In the genomic region with DNA sequence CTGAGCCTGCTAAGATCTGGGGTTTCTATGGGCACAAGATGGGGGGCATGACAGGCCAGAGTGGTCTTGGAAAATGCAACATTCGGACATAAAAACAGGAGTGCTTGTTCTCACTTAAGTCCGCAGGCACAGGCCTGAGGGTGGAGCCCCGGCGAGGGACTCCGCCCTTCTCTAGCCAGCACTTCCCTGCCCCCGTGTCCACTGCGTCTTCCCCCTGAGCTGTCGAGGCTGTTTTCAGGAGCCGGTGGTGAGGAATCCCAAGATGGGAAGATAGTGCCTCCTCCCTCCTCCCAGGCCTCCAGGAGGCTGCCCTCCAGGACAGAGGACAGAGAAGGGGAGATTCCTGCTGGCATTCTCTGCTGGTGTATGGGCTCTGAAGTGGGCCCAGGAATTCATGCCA, we compare ENCODE assay signal across 22 cellular contexts.
"Had no signal": no experiment of that assay in that cellular context is flagged by ENCODE, and none has a peak within 500 bp of the region (broad histone marks: within the 10 kb centered on the region; RNA-seq: fewer than 3 reads in every experiment).

No MANE protein-coding gene starts in this region.

- H3K9me3 ChIP-seq: adrenal gland, body of pancreas had no signal

- H3K9me3 Mint-ChIP-seq: activated CD4-positive, alpha-beta memory T cell treated with anti-CD3 and anti-CD28 coated beads, Interleukin-2, amount 10 ng/mL, durations not matched to agents 7 days and 5 days; activated CD4-positive, alpha-beta T cell treated with anti-CD3 and anti-CD28 coated beads, Interleukin-2, amount 10 ng/mL, durations not matched to agents 7 days and 5 days; activated naive CD4-positive, alpha-beta T cell treated with anti-CD3 and anti-CD28 coated beads for 36 hours; activated naive CD4-positive, alpha-beta T cell treated with anti-CD3 and anti-CD28 coated beads, Interleukin-2, amount 50 U/mL, for 24 hours; activated naive CD8-positive, alpha-beta T cell treated with anti-CD3 and anti-CD28 coated beads for 36 hours; activated naive CD8-positive, alpha-beta T cell treated with anti-CD3 and anti-CD28 coated beads, Interleukin-2, amount 50 U/mL, for 24 hours; activated T-helper 1 cell treated with anti-CD3 and anti-CD28 coated beads, Interleukin-12 subunit alpha, Interleukin-12 subunit beta, Interleukin-2, Interleukin-4 antibody, amounts not matched to agents 30 ng/mL and 10 ng/mL and 1 ng/mL, durations not matched to agents 14 hours and 24 hours and 36 hours; activated T-helper 2 cell treated with anti-CD3 and anti-CD28 coated beads, Interferon-gamma antibody, Interleukin-2, Interleukin-4, amounts not matched to agents 10 μg/mL and 5 μg/mL and 100 μg/mL, durations not matched to agents 14 hours and 24 hours and 36 hours had no signal

- ATAC-seq: activated naive CD8-positive, alpha-beta T cell treated with anti-CD3 and anti-CD28 coated beads, Interleukin-2, amount 50 U/mL, for 24 hours; body of pancreas; esophagus mucosa had no signal

- H3K4me3 ChIP-seq: adrenal gland, body of pancreas had no signal

- H3K27ac ChIP-seq: adrenal gland, body of pancreas had no signal

- H3K36me3 ChIP-seq: adrenal gland had no signal

- H3K27ac Mint-ChIP-seq: activated CD4-positive, alpha-beta memory T cell treated with anti-CD3 and anti-CD28 coated beads, Interleukin-2, amount 10 ng/mL, durations not matched to agents 7 days and 5 days; activated CD4-positive, alpha-beta T cell treated with anti-CD3 and anti-CD28 coated beads, Interleukin-2, amount 10 ng/mL, durations not matched to agents 7 days and 5 days; activated naive CD4-positive, alpha-beta T cell treated with anti-CD3 and anti-CD28 coated beads for 36 hours; activated naive CD4-positive, alpha-beta T cell treated with anti-CD3 and anti-CD28 coated beads, Interleukin-2, amount 50 U/mL, for 24 hours; activated naive CD8-positive, alpha-beta T cell treated with anti-CD3 and anti-CD28 coated beads for 36 hours; activated naive CD8-positive, alpha-beta T cell treated with anti-CD3 and anti-CD28 coated beads, Interleukin-2, amount 50 U/mL, for 24 hours; activated T-helper 1 cell treated with anti-CD3 and anti-CD28 coated beads, Interleukin-12 subunit alpha, Interleukin-12 subunit beta, Interleukin-2, Interleukin-4 antibody, amounts not matched to agents 30 ng/mL and 10 ng/mL and 1 ng/mL, durations not matched to agents 14 hours and 24 hours and 36 hours; activated T-helper 2 cell treated with anti-CD3 and anti-CD28 coated beads, Interferon-gamma antibody, Interleukin-2, Interleukin-4, amounts not matched to agents 10 μg/mL and 5 μg/mL and 100 μg/mL, durations not matched to agents 14 hours and 24 hours and 36 hours had no signal

- H3K4me3 Mint-ChIP-seq: activated CD4-positive, alpha-beta memory T cell treated with anti-CD3 and anti-CD28 coated beads, Interleukin-2, amount 10 ng/mL, durations not matched to agents 7 days and 5 days; activated CD4-positive, alpha-beta T cell treated with anti-CD3 and anti-CD28 coated beads, Interleukin-2, amount 10 ng/mL, durations not matched to agents 7 days and 5 days; activated naive CD4-positive, alpha-beta T cell treated with anti-CD3 and anti-CD28 coated beads for 36 hours; activated naive CD4-positive, alpha-beta T cell treated with anti-CD3 and anti-CD28 coated beads, Interleukin-2, amount 50 U/mL, for 24 hours; activated naive CD8-positive, alpha-beta T cell treated with anti-CD3 and anti-CD28 coated beads for 36 hours; activated naive CD8-positive, alpha-beta T cell treated with anti-CD3 and anti-CD28 coated beads, Interleukin-2, amount 50 U/mL, for 24 hours; activated T-helper 1 cell treated with anti-CD3 and anti-CD28 coated beads, Interleukin-12 subunit alpha, Interleukin-12 subunit beta, Interleukin-2, Interleukin-4 antibody, amounts not matched to agents 30 ng/mL and 10 ng/mL and 1 ng/mL, durations not matched to agents 14 hours and 24 hours and 36 hours had no signal

- H3K4me1 ChIP-seq: adrenal gland, body of pancreas had no signal

- DNase-seq: activated CD4-positive, alpha-beta memory T cell treated with anti-CD3 and anti-CD28 coated beads, Interleukin-2, amount 10 ng/mL, durations not matched to agents 7 days and 5 days; activated CD4-positive, alpha-beta T cell treated with anti-CD3 and anti-CD28 coated beads for 1 hour; activated CD4-positive, alpha-beta T cell treated with anti-CD3 and anti-CD28 coated beads for 4 hours; activated CD4-positive, alpha-beta T cell treated with anti-CD3 and anti-CD28 coated beads, Interleukin-2, amount 10 ng/mL, durations not matched to agents 7 days and 5 days; activated CD4-positive, alpha-beta T cell treated with anti-CD3 and anti-CD28 coated beads, Interleukin-2, amount 50 U/mL, for 4 hours; activated effector memory CD4-positive, alpha-beta T cell treated with anti-CD3 and anti-CD28 coated beads, Interleukin-2, amount 50 U/mL, for 16 hours; activated naive CD4-positive, alpha-beta T cell treated with anti-CD3 and anti-CD28 coated beads for 36 hours; activated naive CD8-positive, alpha-beta T cell treated with anti-CD3 and anti-CD28 coated beads for 36 hours; activated naive CD8-positive, alpha-beta T cell treated with anti-CD3 and anti-CD28 coated beads, Interleukin-2, amount 50 U/mL, for 24 hours; activated T-cell treated with anti-CD3 and anti-CD28 coated beads, Interleukin-2, amount 50 U/mL, for 1 hour; activated T-cell treated with anti-CD3 and anti-CD28 coated beads, Interleukin-2, amount 50 U/mL, for 48 hours; amygdala; body of pancreas; caudate nucleus; effector CD8-positive, alpha-beta T cell; foreskin fibroblast; T-helper 2 cell had no signal

- H3K27me3 Mint-ChIP-seq: activated CD4-positive, alpha-beta T cell treated with anti-CD3 and anti-CD28 coated beads, Interleukin-2, amount 10 ng/mL, durations not matched to agents 7 days and 5 days had no signal

- H3K36me3 Mint-ChIP-seq: activated naive CD4-positive, alpha-beta T cell treated with anti-CD3 and anti-CD28 coated beads, Interleukin-2, amount 50 U/mL, for 24 hours; activated naive CD8-positive, alpha-beta T cell treated with anti-CD3 and anti-CD28 coated beads for 36 hours had no signal

- H3K4me1 Mint-ChIP-seq: activated CD4-positive, alpha-beta memory T cell treated with anti-CD3 and anti-CD28 coated beads, Interleukin-2, amount 10 ng/mL, durations not matched to agents 7 days and 5 days; activated CD4-positive, alpha-beta T cell treated with anti-CD3 and anti-CD28 coated beads, Interleukin-2, amount 10 ng/mL, durations not matched to agents 7 days and 5 days; activated naive CD4-positive, alpha-beta T cell treated with anti-CD3 and anti-CD28 coated beads, Interleukin-2, amount 50 U/mL, for 24 hours; activated naive CD8-positive, alpha-beta T cell treated with anti-CD3 and anti-CD28 coated beads for 36 hours; activated naive CD8-positive, alpha-beta T cell treated with anti-CD3 and anti-CD28 coated beads, Interleukin-2, amount 50 U/mL, for 24 hours had no signal

- H3K27me3 ChIP-seq: adrenal gland, body of pancreas had no signal
